16 cellular contexts compared by ENCODE assay signal in genomic region chr4:142378179-142378578, GRCh38.
A peak's percentile ranks its signal among the peaks of the same experiment; 100 is the strongest.
DNase-seq lines count a peak whose midpoint lies in the region; ATAC-seq and TF ChIP-seq lines count a peak whose summit lies in the region.
"Had no signal": no experiment of that assay in that cellular context is flagged by ENCODE, and none has a peak within 500 bp of the region (broad histone marks: within the 10 kb centered on the region; RNA-seq: fewer than 3 reads in every experiment).

No MANE protein-coding gene starts in this region.

- RAD21 ChIA-PET in HCT116 (lab: Charles Lee; ENCODE audit: low non-redundant PET in 1 of 2, low total read pairs in 2 of 2, uncharacterized antibody in 2 of 2, unreplicated experiment in 2 of 2) = no interaction called here

- H3K4me2 ChIP-seq in HCT116 (ENCODE audit: low read length) (no peak overlapping the region), osteoblast (ENCODE audit: insufficient read depth, low read length) (no peak overlapping the region)

- no peaks in the 10 kb centered on the region for H4K20me1 ChIP-seq in HCT116 (ENCODE audit: insufficient read depth)
- H4K20me1 ChIP-seq in osteoblast (ENCODE audit: insufficient read depth, low read length) = no peaks in the 10 kb centered on the region

- no peaks in the 10 kb centered on the region; the same call in 1 of the 2 replicates for H3K79me2 ChIP-seq in HCT116 (ENCODE audit: insufficient read depth, low read length)
- H3K79me2 ChIP-seq in osteoblast (ENCODE audit: insufficient read depth, low read length) = peaks cover 24% of the 10 kb centered on the region

- H3K27ac Mint-ChIP-seq in activated CD8-positive, alpha-beta memory T cell treated with anti-CD3 and anti-CD28 coated beads, Interleukin-2, amount 10 ng/mL, durations not matched to agents 7 days and 5 days = peak overlapping the region; percentile 90
- peak overlapping the region; percentile 98 for H3K27ac Mint-ChIP-seq in activated naive CD8-positive, alpha-beta T cell treated with anti-CD3 and anti-CD28 coated beads, Interleukin-2, amount 50 U/mL, for 24 hours
- H3K27ac Mint-ChIP-seq: dendritic cell treated with granulocyte-macrophage colony-stimulating factor and Interleukin-4, amounts not matched to agents 40 ng/mL and 50 ng/mL, for 4 days had no signal

- ATAC-seq in activated CD8-positive, alpha-beta memory T cell treated with anti-CD3 and anti-CD28 coated beads, Interleukin-2, amount 10 ng/mL, durations not matched to agents 7 days and 5 days = peak; percentile 17
- no peak for ATAC-seq in HCT116
- ATAC-seq in activated naive CD8-positive, alpha-beta T cell treated with anti-CD3 and anti-CD28 coated beads, Interleukin-2, amount 50 U/mL, for 24 hours = peak; percentile 48
- ATAC-seq in esophagus mucosa = no peak
- no peak for ATAC-seq in left lobe of liver
- ATAC-seq: sciatic nerve had no signal

- POLR2A ChIA-PET in HCT116 (lab: Charles Lee) = no interaction called here

- H3K9me3 ChIP-seq in HCT116 (ENCODE audit: control insufficient read depth in 1 of 2, insufficient read depth in 1 of 2, low read depth in 1 of 2, low read length in 2 of 2) (no peaks in the 10 kb centered on the region), osteoblast (ENCODE audit: low read depth, low read length) (no peaks in the 10 kb centered on the region)

- H3K4me1 ChIP-seq in HCT116 (ENCODE audit: control insufficient read depth in 1 of 2, insufficient read depth in 2 of 2, low read length in 2 of 2) = peaks cover 61 to 63% of the 10 kb centered on the region in 2 experiments
- H3K4me1 ChIP-seq in osteoblast (ENCODE audit: insufficient read depth, low read length) = peaks cover 24% of the 10 kb centered on the region

- H3K4me3 Mint-ChIP-seq in activated CD8-positive, alpha-beta memory T cell treated with anti-CD3 and anti-CD28 coated beads, Interleukin-2, amount 10 ng/mL, durations not matched to agents 7 days and 5 days = peak overlapping the region; percentile 63
- peak overlapping the region; percentile 75 for H3K4me3 Mint-ChIP-seq in activated naive CD8-positive, alpha-beta T cell treated with anti-CD3 and anti-CD28 coated beads, Interleukin-2, amount 50 U/mL, for 24 hours
- H3K4me3 Mint-ChIP-seq: dendritic cell treated with granulocyte-macrophage colony-stimulating factor and Interleukin-4, amounts not matched to agents 40 ng/mL and 50 ng/mL, for 4 days had no signal

- no peaks in the 10 kb centered on the region for H3K27me3 Mint-ChIP-seq in activated CD8-positive, alpha-beta memory T cell treated with anti-CD3 and anti-CD28 coated beads, Interleukin-2, amount 10 ng/mL, durations not matched to agents 7 days and 5 days
- H3K27me3 Mint-ChIP-seq in activated naive CD8-positive, alpha-beta T cell treated with anti-CD3 and anti-CD28 coated beads, Interleukin-2, amount 50 U/mL, for 24 hours = no peaks in the 10 kb centered on the region
- H3K27me3 Mint-ChIP-seq: dendritic cell treated with granulocyte-macrophage colony-stimulating factor and Interleukin-4, amounts not matched to agents 40 ng/mL and 50 ng/mL, for 4 days had no signal

- intact Hi-C loops in HCT116 (cut with micrococcal nuclease) = no loop called here

- H3K27me3 ChIP-seq in HCT116 (ENCODE audit: insufficient read depth, low read length) (no peaks in the 10 kb centered on the region), osteoblast (ENCODE audit: insufficient read depth, low read length) (no peaks in the 10 kb centered on the region)

- no peaks in the 10 kb centered on the region for H3K9me3 Mint-ChIP-seq in activated CD8-positive, alpha-beta memory T cell treated with anti-CD3 and anti-CD28 coated beads, Interleukin-2, amount 10 ng/mL, durations not matched to agents 7 days and 5 days (ENCODE audit: low read depth)
- H3K9me3 Mint-ChIP-seq in activated naive CD8-positive, alpha-beta T cell treated with anti-CD3 and anti-CD28 coated beads, Interleukin-2, amount 50 U/mL, for 24 hours = no peaks in the 10 kb centered on the region
- H3K9me3 Mint-ChIP-seq: dendritic cell treated with granulocyte-macrophage colony-stimulating factor and Interleukin-4, amounts not matched to agents 40 ng/mL and 50 ng/mL, for 4 days had no signal

- peaks cover 42% of the 10 kb centered on the region for H3K4me1 Mint-ChIP-seq in activated CD8-positive, alpha-beta memory T cell treated with anti-CD3 and anti-CD28 coated beads, Interleukin-2, amount 10 ng/mL, durations not matched to agents 7 days and 5 days
- H3K4me1 Mint-ChIP-seq in activated naive CD8-positive, alpha-beta T cell treated with anti-CD3 and anti-CD28 coated beads, Interleukin-2, amount 50 U/mL, for 24 hours = peaks cover 80% of the 10 kb centered on the region

- H3K27ac ChIP-seq in HCT116 (ENCODE audit: low read depth, low read length) (peak overlapping the region; percentile 83; the same call in 1 of the 2 replicates), osteoblast (ENCODE audit: low read depth, low read length) (peak overlapping the region; percentile 79)

- no peak for DNase-seq in activated CD8-positive, alpha-beta memory T cell treated with anti-CD3 and anti-CD28 coated beads, Interleukin-2, amount 10 ng/mL, durations not matched to agents 7 days and 5 days
- no peak for DNase-seq in activated CD8-positive, alpha-beta memory T cell treated with anti-CD3 and anti-CD28 coated beads, Interleukin-2, amount 50 U/mL, for 4 hours
- DNase-seq in HCT116 (ENCODE audit: low read depth, low spot score) (no peak), osteoblast (ENCODE audit: insufficient read length, low spot score, missing footprints) (no peak), DMS79 treated with DMSO at 0.1 percent for 48 hours (lab: John Stamatoyannopoulos, UW) (no peak), left lobe of liver (ENCODE audit: low spot score) (no peak)
- DNase-seq in activated naive CD8-positive, alpha-beta T cell treated with anti-CD3 and anti-CD28 coated beads, Interleukin-2, amount 50 U/mL, for 24 hours = no peak
- DNase-seq: Calu3; MM.1S; NCI-H2029 treated with DMSO at 0.1 percent for 48 hours; NCI-H748 treated with DMSO at 0.1 percent for 48 hours; stimulated activated CD4-positive, alpha-beta T cell treated with anti-CD3 and anti-CD28 coated beads, Interleukin-4, amount 100 ng/mL, for 4 hours had no signal

- H3K36me3 ChIP-seq in HCT116 (ENCODE audit: control insufficient read depth in 1 of 2, insufficient read depth in 2 of 2, low read length in 2 of 2) (no peaks in the 10 kb centered on the region), osteoblast (ENCODE audit: insufficient read depth, low read length) (no peaks in the 10 kb centered on the region)

- no peak overlapping the region for H3K9ac ChIP-seq in HCT116 (ENCODE audit: low read length)

- H3K9me2 ChIP-seq in HCT116 (ENCODE audit: insufficient read depth) = no peaks in the 10 kb centered on the region

- H3K4me3 ChIP-seq in HCT116 (replicated peaks in 1 of 2; ENCODE audit: low read depth in 1 of 2, low read length in 2 of 2) = no peak overlapping the region
- no peak overlapping the region for H3K4me3 ChIP-seq in osteoblast (ENCODE audit: insufficient read depth, low read length)
- H3K4me3 ChIP-seq: lung had no signal

- BruUV-seq in HCT116 (replicated peaks; lab: Mats Ljungman, UMichigan) = no TSS peak

- H2AFZ ChIP-seq in HCT116 (ENCODE audit: low read depth, low read length, poor library complexity, severe bottlenecking) = no peak overlapping the region
- H2AFZ ChIP-seq in osteoblast (ENCODE audit: low read length) = no peak overlapping the region

- CTCF ChIA-PET in activated CD8-positive, alpha-beta memory T cell treated with anti-CD3 and anti-CD28 coated beads, Interleukin-2, amount 10 ng/mL, durations not matched to agents 7 days and 5 days (lab: Charles Lee) = interaction anchor here (1.2 to 1.6 kb wide), 3 partner anchors 14 to 252 kb away, joined by 3 to 4 read pairs (median 4); no protein-coding TSS in a partner anchor
- CTCF ChIA-PET in HCT116 (lab: Charles Lee) = no interaction called here

- no peak for TF ChIP-seq RAD21 in HCT116 (IDR thresholded peaks at IDR 0.05; ENCODE audit: low read depth)

- no peak for TF ChIP-seq POLR2A in HCT116 (IDR thresholded peaks at IDR 0.05; ENCODE audit: borderline replicate concordance, extremely low read depth, insufficient read depth, insufficient read length)

- TF ChIP-seq CTCF in HCT116 (IDR thresholded peaks at IDR 0.05 in 2 of 3, conservative IDR thresholded peaks at IDR 0.05 in 1 of 3; ENCODE audit: borderline replicate concordance in 1 of 3, insufficient read depth in 1 of 3, low read depth in 2 of 3, low read length in 2 of 3) (no peak), osteoblast (IDR thresholded peaks at IDR 0.05; ENCODE audit: extremely low read depth, low read depth, low read length) (no peak)

- peaks cover 10% of the 10 kb centered on the region for H3K36me3 Mint-ChIP-seq in activated CD8-positive, alpha-beta memory T cell treated with anti-CD3 and anti-CD28 coated beads, Interleukin-2, amount 10 ng/mL, durations not matched to agents 7 days and 5 days
- peaks cover 11% of the 10 kb centered on the region for H3K36me3 Mint-ChIP-seq in activated naive CD8-positive, alpha-beta T cell treated with anti-CD3 and anti-CD28 coated beads, Interleukin-2, amount 50 U/mL, for 24 hours (ENCODE audit: low read depth)

TF ChIP-seq in HCT116, 20 proteins besides CTCF, POLR2A, EP300 and RAD21 (continues in another document):
- TF ChIP-seq CBX3 (IDR thresholded peaks at IDR 0.05; ENCODE audit: low read depth) (no peak), ZBTB33 (IDR thresholded peaks at IDR 0.05; ENCODE audit: extremely low read depth, insufficient replicate concordance, low read length) (no peak), ZNF274 (IDR thresholded peaks at IDR 0.05; ENCODE audit: low read depth, low read length) (no peak), TCF7L2 (IDR thresholded peaks at IDR 0.05; ENCODE audit: borderline replicate concordance, extremely low read depth, insufficient read depth, insufficient read length) (no peak), EZH2 (IDR thresholded peaks at IDR 0.05) (no peak), EZH2phosphoT487 (IDR thresholded peaks at IDR 0.05; ENCODE audit: borderline replicate concordance) (no peak), ELF1 (IDR thresholded peaks at IDR 0.05; ENCODE audit: borderline replicate concordance, low read depth) (no peak), JUND (IDR thresholded peaks at IDR 0.05) (no peak)

Comparison
In these comparisons a context has a peak if more than half of its experiments do, and no peak if none do; other contexts are left out.
1. ATAC-seq: peak in activated CD8-positive, alpha-beta memory T cell treated with anti-CD3 and anti-CD28 coated beads, Interleukin-2, amount 10 ng/mL, durations not matched to agents 7 days and 5 days (single experiment) and activated naive CD8-positive, alpha-beta T cell treated with anti-CD3 and anti-CD28 coated beads, Interleukin-2, amount 50 U/mL, for 24 hours (single experiment); none in HCT116 (single experiment), esophagus mucosa (single experiment) and left lobe of liver (single experiment).